ENCODE assay signal across 17 cellular contexts in genomic region chr13:96032717-96033116, GRCh38.
"Had no signal": no experiment of that assay in that cellular context is flagged by ENCODE, and none has a peak within 500 bp of the region (broad histone marks: within the 10 kb centered on the region; RNA-seq: fewer than 3 reads in every experiment).

No MANE protein-coding gene starts in this region.

- ATAC-seq: activated naive CD8-positive, alpha-beta T cell treated with anti-CD3 and anti-CD28 coated beads, Interleukin-2, amount 50 U/mL, for 24 hours; activated T-cell treated with anti-CD3 and anti-CD28 coated beads, Interleukin-2, amount 50 U/mL, for 72 hours; left colon; mucosa of descending colon; sciatic nerve; stimulated activated naive CD8-positive, alpha-beta T cell treated with anti-CD3 and anti-CD28 coated beads, Interleukin-15, amount 100 ng/mL, for 72 hours had no signal

- DNase-seq: activated CD4-positive, alpha-beta memory T cell treated with anti-CD3 and anti-CD28 coated beads, Interleukin-2, amount 10 ng/mL, durations not matched to agents 7 days and 5 days; activated CD4-positive, alpha-beta T cell treated with anti-CD3 and anti-CD28 coated beads, Interleukin-2, amount 10 ng/mL, durations not matched to agents 24 days and 14 days; activated effector memory CD4-positive, alpha-beta T cell treated with anti-CD3 and anti-CD28 coated beads, Interleukin-2, amount 50 U/mL, for 16 hours; activated naive CD4-positive, alpha-beta T cell treated with anti-CD3 and anti-CD28 coated beads, Interleukin-2, amount 50 U/mL, for 16 hours; activated naive CD8-positive, alpha-beta T cell treated with anti-CD3 and anti-CD28 coated beads, Interleukin-2, amount 50 U/mL, for 24 hours; activated T-cell treated with anti-CD3 and anti-CD28 coated beads, Interleukin-2, amount 50 U/mL, for 72 hours; heart left ventricle; left colon; lower lobe of right lung; mesendoderm; mucosa of descending colon; nephron progenitor cell; small intestine; stimulated activated CD4-positive, alpha-beta T cell treated with anti-CD3 and anti-CD28 coated beads, Interleukin-2, amount 100 ng/mL, for 24 hours; stimulated activated naive CD8-positive, alpha-beta T cell treated with anti-CD3 and anti-CD28 coated beads, Interleukin-15, amount 100 ng/mL, for 72 hours; T1000 had no signal
